In genomic region chr1:25232027-25232865, GRCh38 we compare ENCODE assay signal across 8 cellular contexts. TPM values are rescaled to one million over a fixed set of nuclear protein-coding genes. Genes with fewer than 3 reads are reported as not detected.
DNase-seq lines count a peak whose midpoint lies in the region; ATAC-seq and TF ChIP-seq lines count a peak whose summit lies in the region.

TSS of gene SYF2 (minus strand) at chr1:25232502. CDS start at chr1:25232467, 35 bp downstream.

- DNase-seq in C1 segment of cervical spinal cord (lab: John Stamatoyannopoulos, UW) (peak; percentile 22 to 95 (median 82)), NCI-H774 (lab: John Stamatoyannopoulos, UW) (peak; percentile 61)
- DNase-seq in activated CD4-positive, alpha-beta T cell treated with anti-CD3 and anti-CD28 coated beads, Interleukin-2, amount 50 U/mL, for 4 hours: peak; percentile 77 to 79
- peak; percentile 92 for DNase-seq in stimulated activated CD4-positive, alpha-beta T cell treated with anti-CD3 and anti-CD28 coated beads, Interleukin-4, amount 100 ng/mL, for 24 hours

- peak; percentile 77 for ATAC-seq in GM19397 (IDR thresholded peaks at IDR 0.05; ENCODE audit: unreplicated experiment)
- ATAC-seq in HG03571 (IDR thresholded peaks at IDR 0.05; ENCODE audit: unreplicated experiment): peak; percentile 72

- peak within 1 kb of the TSS; percentile 90 to 97 for H3K9ac ChIP-seq in duodenal mucosa (ENCODE audit: low read depth in 1 of 2, low read length in 2 of 2)
- peak within 1 kb of the TSS; percentile 69 to 94 for H3K9ac ChIP-seq in liver (ENCODE audit: low read depth in 1 of 2, low read length in 2 of 2)

- no peaks in the 10 kb centered on the region for H3K27me3 ChIP-seq in duodenal mucosa (ENCODE audit: control insufficient read depth in 1 of 2, insufficient read depth in 2 of 2, low read length in 2 of 2)
- H3K27me3 ChIP-seq in liver (ENCODE audit: control insufficient read depth in 4 of 4, insufficient read depth in 4 of 4, low read length in 3 of 4): no peaks in the 10 kb centered on the region

- no peak for TF ChIP-seq RAD21 in liver (IDR thresholded peaks at IDR 0.05)

- H3K4me3 ChIP-seq in duodenal mucosa (ENCODE audit: low read depth in 1 of 2, low read length in 2 of 2) (peak within 1 kb of the TSS; percentile 82 to 89), liver (ENCODE audit: low read depth in 1 of 3, low read length in 3 of 3) (peak within 1 kb of the TSS; percentile 91 to 99 (median 98))

- WGBS in liver: under 1% methylated on average over 54 of the region's 54 CpGs

- H3K27ac ChIP-seq in duodenal mucosa (ENCODE audit: low read depth, low read length) (peak within 1 kb of the TSS; percentile 76), liver (ENCODE audit: low read depth in 1 of 2, low read length in 2 of 2) (peak within 1 kb of the TSS; percentile 81 to 86)

- H3K4me1 ChIP-seq in duodenal mucosa (ENCODE audit: control insufficient read depth in 1 of 2, insufficient read depth in 2 of 2, low read length in 2 of 2): peaks cover 13 to 20% of the 10 kb centered on the region in 2 donors
- H3K4me1 ChIP-seq in liver (ENCODE audit: control insufficient read depth in 4 of 4, insufficient read depth in 4 of 4, low read length in 3 of 4): peaks cover 0 to 24% (median 16%) of the 10 kb centered on the region in 4 donors

- TF ChIP-seq CTCF in liver (IDR thresholded peaks at IDR 0.05; ENCODE audit: low read depth, low read length, missing input control): no peak

- H3K9me3 ChIP-seq in duodenal mucosa (ENCODE audit: control insufficient read depth in 1 of 2, low read length in 2 of 2) (no peaks in the 10 kb centered on the region), liver (ENCODE audit: control insufficient read depth in 4 of 4, low read length in 3 of 4) (no peaks in the 10 kb centered on the region)

- H3K36me3 ChIP-seq in duodenal mucosa (ENCODE audit: control insufficient read depth in 1 of 2, insufficient read depth in 2 of 2, low read length in 2 of 2) (peaks cover 18 to 25% of the 10 kb centered on the region in 2 donors), liver (ENCODE audit: control insufficient read depth in 4 of 4, insufficient read depth in 3 of 4, low read depth in 1 of 4, low read length in 3 of 4) (peaks cover 3 to 27% (median 24%) of the 10 kb centered on the region in 4 donors)

TF ChIP-seq in liver, 16 proteins besides CTCF, POLR2A, EP300 and RAD21:
- TF ChIP-seq NR2F2 (IDR thresholded peaks at IDR 0.05) (no peak), FOXA2 (IDR thresholded peaks at IDR 0.05) (no peak), REST (IDR thresholded peaks at IDR 0.05) (peak; percentile 43), RXRA (IDR thresholded peaks at IDR 0.05) (no peak), SP1 (IDR thresholded peaks at IDR 0.05) (peak; percentile 54), MAX (IDR thresholded peaks at IDR 0.05) (peak; percentile 58), JUND (IDR thresholded peaks at IDR 0.05) (peak in 1 of 2 donors; percentile 15), ATF3 (IDR thresholded peaks at IDR 0.05) (peak; percentile 35), GABPA (IDR thresholded peaks at IDR 0.05 in 1 of 2, conservative IDR thresholded peaks at IDR 0.05 in 1 of 2) (peak; percentile 96 to 98), YY1 (IDR thresholded peaks at IDR 0.05) (peak; percentile 96), TAF1 (conservative IDR thresholded peaks at IDR 0.05) (peak; percentile 86), EGR1 (IDR thresholded peaks at IDR 0.05; ENCODE audit: low read depth in 2 of 2) (peak; percentile 44 to 71), ZBTB33 (IDR thresholded peaks at IDR 0.05) (peak; percentile 41)

RNA-seq across cellular contexts. Expression of gene SYF2, which starts in this region (rescaled TPM):
- 10 to 100 TPM; 12.0 to 13.0 TPM for total RNA-seq in liver
- polyA plus RNA-seq in liver: 10 to 100 TPM; 17.5 to 24.0 TPM

Comparison
In these comparisons a context has a peak if more than half of its experiments do, and no peak if none do; other contexts are left out.
1. Peak in every context shown above with its lines: DNase-seq, ATAC-seq, H3K4me3 ChIP-seq and H3K27ac ChIP-seq.